In genomic region chr6:137040393-137040792, GRCh38 we compare ENCODE assay signal across 1 cellular context.
TF ChIP-seq lines count a peak whose summit lies in the region.

No MANE protein-coding gene starts in this region.

TF ChIP-seq in H1, 55 proteins besides CTCF, POLR2A, EP300 and RAD21:
- TF ChIP-seq SAP30 (IDR thresholded peaks at IDR 0.05; ENCODE audit: insufficient read depth, insufficient replicate concordance, low read length), result no peak
- TF ChIP-seq CHD1 (IDR thresholded peaks at IDR 0.05; ENCODE audit: low read depth, low read length), result no peak
- TF ChIP-seq KDM1A (IDR thresholded peaks at IDR 0.05; ENCODE audit: borderline replicate concordance, low read length), result no peak
- TF ChIP-seq BCL11A (IDR thresholded peaks at IDR 0.05; ENCODE audit: low read depth in 2 of 2, low read length in 2 of 2), result no peak
